Comparison of ENCODE assay signal across 8 cellular contexts in genomic region chr1:203026666-203027663, GRCh38. TPM values are rescaled to one million over a fixed set of nuclear protein-coding genes. Genes with fewer than 3 reads are reported as not detected.
DNase-seq lines count a peak whose midpoint lies in the region; ATAC-seq and FAIRE-seq lines count a peak whose summit lies in the region.

No MANE protein-coding gene starts in this region.

- no peak overlapping the region for H3K23ac ChIP-seq in mesendoderm (ENCODE audit: low read length)

- no peaks in the 10 kb centered on the region for H3K79me1 ChIP-seq in mesendoderm (ENCODE audit: low read length)

- no peaks in the 10 kb centered on the region for H3K79me2 ChIP-seq in mesendoderm (ENCODE audit: control insufficient read depth, insufficient read depth, low read length)

- H3K27ac ChIP-seq in HUES48 (ENCODE audit: low read depth, low read length) (no peak overlapping the region), caudate nucleus (ENCODE audit: low read depth, low read length) (peak overlapping the region; percentile 27), mesendoderm (ENCODE audit: low read depth, low read length) (no peak overlapping the region)

- peaks cover 30% of the 10 kb centered on the region for H3K36me3 Mint-ChIP-seq in T-helper 2 cell treated with Interferon-gamma antibody and Interleukin-4, amounts not matched to agents 5 μg/mL and 100 μg/mL, for 36 hours (ENCODE audit: low read depth)

- no peaks in the 10 kb centered on the region for H3K9me3 ChIP-seq in HUES48 (ENCODE audit: control insufficient read depth, insufficient read depth, low read length)

- H2BK15ac ChIP-seq in mesendoderm (replicated peaks; ENCODE audit: low read depth): no peak overlapping the region

- H3K18ac ChIP-seq in mesendoderm (ENCODE audit: low read length): no peak overlapping the region

- H3K4me1 ChIP-seq in HUES48 (ENCODE audit: control insufficient read depth, insufficient read depth, low read length) (peaks cover 4% of the 10 kb centered on the region), mesendoderm (ENCODE audit: control insufficient read depth, low read depth, low read length) (peaks cover 4% of the 10 kb centered on the region)

- no peak for ATAC-seq in HG02884 (IDR thresholded peaks at IDR 0.05; ENCODE audit: unreplicated experiment)

- WGBS in mesendoderm (ENCODE audit: extremely low coverage, insufficient coverage, low lambda C conversion rate): no CpG with 5 or more reads among the region's 46 CpGs

- H3K56ac ChIP-seq in mesendoderm (ENCODE audit: low read length): peak overlapping the region; percentile 68

- peaks cover 26% of the 10 kb centered on the region for H3K27me3 ChIP-seq in HUES48 (ENCODE audit: control insufficient read depth, insufficient read depth, low read length)
- peaks cover 4% of the 10 kb centered on the region for H3K27me3 ChIP-seq in mesendoderm (ENCODE audit: insufficient read depth, low read length, poor library complexity)

- peak overlapping the region; percentile 93 for H3K4me2 ChIP-seq in mesendoderm (ENCODE audit: low read length)

- H3K27me3 Mint-ChIP-seq in T-helper 2 cell treated with Interferon-gamma antibody and Interleukin-4, amounts not matched to agents 5 μg/mL and 100 μg/mL, for 36 hours (ENCODE audit: low read depth): no peaks in the 10 kb centered on the region

- FAIRE-seq in urothelium cell line (lab: Jason Lieb, UNC): no peak

- no peak overlapping the region for H4K8ac ChIP-seq in mesendoderm (ENCODE audit: low read depth, low read length)

- no peak overlapping the region for H2AK5ac ChIP-seq in mesendoderm (ENCODE audit: low read length)

- H3K4me1 Mint-ChIP-seq in T-helper 2 cell treated with Interferon-gamma antibody and Interleukin-4, amounts not matched to agents 5 μg/mL and 100 μg/mL, for 36 hours (ENCODE audit: low read depth): peaks cover 20% of the 10 kb centered on the region

- no peak overlapping the region for H2BK120ac ChIP-seq in mesendoderm (ENCODE audit: low read depth, low read length)

- no peak overlapping the region for H3K4ac ChIP-seq in mesendoderm (ENCODE audit: low read depth, low read length)

- DNase-seq in T-helper 2 cell treated with Interferon-gamma antibody and Interleukin-4, amounts not matched to agents 5 μg/mL and 100 μg/mL, for 36 hours (ENCODE audit: low spot score): no peak
- no peak for DNase-seq in T-helper 2 cell
- DNase-seq in caudate nucleus (lab: John Stamatoyannopoulos, UW): peak in 10 of 61 donors; percentile 34 to 61 (median 44)
- DNase-seq in mesendoderm: peak; percentile 31
- DNase-seq in urothelium cell line (ENCODE audit: low spot score): peak; percentile 7
- DNase-seq in ecto neural progenitor cell (ENCODE audit: low spot score): no peak

- H3K4me3 Mint-ChIP-seq in T-helper 2 cell treated with Interferon-gamma antibody and Interleukin-4, amounts not matched to agents 5 μg/mL and 100 μg/mL, for 36 hours: peak overlapping the region; percentile 83

- peak overlapping the region; percentile 77 for H3K4me3 ChIP-seq in HUES48 (ENCODE audit: low read depth, low read length)
- H3K4me3 ChIP-seq in mesendoderm (ENCODE audit: low read length): peak overlapping the region; percentile 62

- no peak overlapping the region for H3K27ac Mint-ChIP-seq in T-helper 2 cell treated with Interferon-gamma antibody and Interleukin-4, amounts not matched to agents 5 μg/mL and 100 μg/mL, for 36 hours

- no peak overlapping the region for H2BK5ac ChIP-seq in mesendoderm (ENCODE audit: low read length)

- H3K9ac ChIP-seq in HUES48 (ENCODE audit: low read depth, low read length) (peak overlapping the region; percentile 25; the same call in 1 of the 2 replicates), mesendoderm (ENCODE audit: low read length) (peak overlapping the region; percentile 64)

- peaks cover 27% of the 10 kb centered on the region for H3K36me3 ChIP-seq in HUES48 (ENCODE audit: control insufficient read depth, insufficient read depth, low read length)
- peaks cover 2% of the 10 kb centered on the region for H3K36me3 ChIP-seq in mesendoderm (ENCODE audit: control insufficient read depth, insufficient read depth, low read length)

- H4K5ac ChIP-seq in mesendoderm (ENCODE audit: low read length): no peak overlapping the region

- H3K9me3 Mint-ChIP-seq in T-helper 2 cell treated with Interferon-gamma antibody and Interleukin-4, amounts not matched to agents 5 μg/mL and 100 μg/mL, for 36 hours: peaks cover 7% of the 10 kb centered on the region

RNA-seq across cellular contexts. Expression of gene PPFIA4, which starts 0.7 kb away (rescaled TPM):
- 0.59 TPM for polyA plus RNA-seq in mesendoderm (2013, experiment 1 of 2)
- polyA plus RNA-seq in mesendoderm (2013, experiment 2 of 2): 0.83 TPM

RNA-seq across cellular contexts. Expression of gene TMEM183A, which starts 19.8 kb away (rescaled TPM):
- 78.9 TPM for polyA plus RNA-seq in mesendoderm (2013, experiment 1 of 2)
- polyA plus RNA-seq in mesendoderm (2013, experiment 2 of 2): 80.1 TPM

RNA-seq across cellular contexts. Expression of gene MYOG, which starts 58.8 kb away (rescaled TPM):
- polyA plus RNA-seq in mesendoderm (2013, experiment 1 of 2): 0.13 TPM
- polyA plus RNA-seq in mesendoderm (2013, experiment 2 of 2): 0.08 TPM

RNA-seq across cellular contexts. Expression of gene CYB5R1, which starts 59.9 kb away (rescaled TPM):
- polyA plus RNA-seq in mesendoderm (2013, experiment 1 of 2): 11.6 TPM
- polyA plus RNA-seq in mesendoderm (2013, experiment 2 of 2): 10.6 TPM

Comparison
In these comparisons a context has a peak if more than half of its experiments do, and no peak if none do; other contexts are left out.
1. DNase-seq: peak in mesendoderm (single experiment) and urothelium cell line (single experiment); none in T-helper 2 cell treated with Interferon-gamma antibody and Interleukin-4, amounts not matched to agents 5 μg/mL and 100 μg/mL, for 36 hours (single experiment), T-helper 2 cell (0 of 5) and ecto neural progenitor cell (single experiment).